ENCODE assay signal across 9 cellular contexts in the genomic region with DNA sequence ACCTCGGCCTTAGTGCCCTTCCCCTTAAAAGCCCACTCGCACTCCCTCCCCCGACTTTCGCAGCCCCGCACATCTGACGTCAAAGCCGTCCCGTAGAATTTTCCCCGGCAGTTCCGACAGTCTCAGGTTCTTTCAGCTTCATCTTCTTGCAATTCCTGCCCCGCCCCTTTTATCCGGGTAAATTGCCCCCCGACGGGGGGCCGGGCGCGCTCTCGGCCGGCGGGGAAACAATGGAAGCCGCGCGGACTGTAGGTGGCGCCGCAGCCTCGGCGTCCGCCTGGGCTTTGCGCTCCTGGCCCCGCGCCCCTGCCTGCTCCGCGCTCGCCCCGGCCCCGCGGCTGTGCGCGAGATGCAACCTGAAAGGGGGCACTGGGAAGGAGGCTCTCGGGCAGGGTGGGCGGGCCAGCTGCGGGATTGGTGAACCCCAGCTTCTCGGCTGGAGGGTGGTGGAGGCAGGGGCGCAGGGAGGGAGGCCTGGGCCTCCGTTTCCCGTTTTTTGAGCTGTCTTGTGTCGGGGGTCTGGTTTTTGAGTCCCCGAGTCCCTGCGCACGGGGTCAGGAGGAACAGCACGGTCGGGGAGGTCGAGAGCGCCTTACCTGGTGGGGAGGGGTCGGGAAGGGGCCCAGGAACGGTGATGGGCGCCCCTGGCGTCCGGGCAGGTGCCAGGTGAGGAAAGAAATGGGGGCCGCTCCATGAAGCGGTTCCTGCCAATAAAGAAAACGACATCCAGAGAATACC. TPM values are rescaled to one million over a fixed set of nuclear protein-coding genes. Genes with fewer than 3 reads are reported as not detected.
DNase-seq lines count a peak whose midpoint lies in the region; ATAC-seq and TF ChIP-seq lines count a peak whose summit lies in the region.
"Had no signal": no experiment of that assay in that cellular context is flagged by ENCODE, and none has a peak within 500 bp of the region (broad histone marks: within the 10 kb centered on the region; RNA-seq: fewer than 3 reads in every experiment).

No MANE protein-coding gene starts in this region.

- DNase-seq in cardiac muscle cell (ENCODE audit: low read depth in 1 of 2, low spot score in 1 of 2) = peak; percentile 28 to 74
- no peak for DNase-seq in Right ventricle myocardium inferior (ENCODE audit: missing footprints)
- DNase-seq in SK-MEL-5 (ENCODE audit: low read depth, low spot score) = peak; percentile 72
- no peak for DNase-seq in left ventricle myocardium inferior
- DNase-seq in stimulated activated naive CD8-positive, alpha-beta T cell treated with anti-CD3 and anti-CD28 coated beads, Interleukin-15, Interleukin-2, amounts not matched to agents 100 U/mL and 50 U/mL, for 24 hours = peak; percentile 37
- DNase-seq in activated CD8-positive, alpha-beta memory T cell treated with anti-CD3 and anti-CD28 coated beads, Interleukin-2, amount 10 ng/mL, durations not matched to agents 7 days and 5 days = no peak
- DNase-seq: activated naive CD8-positive, alpha-beta T cell treated with anti-CD3 and anti-CD28 coated beads, Interleukin-2, amount 10 ng/mL, durations not matched to agents 7 days and 5 days had no signal

- H3K27me3 ChIP-seq in cardiac muscle cell (peaks cover 53% of the 10 kb centered on the region), left ventricle myocardium inferior (ENCODE audit: low read depth) (peaks cover 98% of the 10 kb centered on the region)

- peak overlapping the region; percentile 15 for H3K4me3 ChIP-seq in cardiac muscle cell
- peak overlapping the region; percentile 50 for H3K4me3 ChIP-seq in left ventricle myocardium inferior

- no peaks in the 10 kb centered on the region for H3K36me3 Mint-ChIP-seq in activated CD8-positive, alpha-beta memory T cell treated with anti-CD3 and anti-CD28 coated beads, Interleukin-2, amount 10 ng/mL, durations not matched to agents 7 days and 5 days
- H3K36me3 Mint-ChIP-seq: activated naive CD8-positive, alpha-beta T cell treated with anti-CD3 and anti-CD28 coated beads, Interleukin-2, amount 10 ng/mL, durations not matched to agents 7 days and 5 days had no signal

- H3K4me1 ChIP-seq in cardiac muscle cell (ENCODE audit: low read depth) (peaks cover 9% of the 10 kb centered on the region), left ventricle myocardium inferior (peaks cover 46% of the 10 kb centered on the region)

- intact Hi-C loops in Right ventricle myocardium inferior (cut with DNase I) (loop anchor here (5.0 kb wide), 1 partner anchor 493 kb away; no protein-coding TSS in a partner anchor), left ventricle myocardium inferior (cut with micrococcal nuclease) (no loop called here)

- in situ Hi-C loops in SK-MEL-5 (cut with HindIII; ENCODE audit: low pct_unique_long_range_greater_than_20kb, low sequenced_read_pairs) = no loop called here

- H3K36me3 ChIP-seq in cardiac muscle cell (no peaks in the 10 kb centered on the region), left ventricle myocardium inferior (no peaks in the 10 kb centered on the region)

- CTCF ChIA-PET in activated CD8-positive, alpha-beta memory T cell treated with anti-CD3 and anti-CD28 coated beads, Interleukin-2, amount 10 ng/mL, durations not matched to agents 7 days and 5 days (lab: Charles Lee) = no interaction called here

- no peaks in the 10 kb centered on the region for H3K9me3 ChIP-seq in cardiac muscle cell (ENCODE audit: low read depth)
- H3K9me3 ChIP-seq in left ventricle myocardium inferior (replicated peaks) = no peaks in the 10 kb centered on the region

- H3K9me3 Mint-ChIP-seq in activated CD8-positive, alpha-beta memory T cell treated with anti-CD3 and anti-CD28 coated beads, Interleukin-2, amount 10 ng/mL, durations not matched to agents 7 days and 5 days (ENCODE audit: low read depth) = no peaks in the 10 kb centered on the region
- H3K9me3 Mint-ChIP-seq: activated naive CD8-positive, alpha-beta T cell treated with anti-CD3 and anti-CD28 coated beads, Interleukin-2, amount 10 ng/mL, durations not matched to agents 7 days and 5 days had no signal

- no peak overlapping the region for H3K27ac ChIP-seq in cardiac muscle cell
- H3K27ac ChIP-seq in left ventricle myocardium inferior (replicated peaks) = no peak overlapping the region

- TF ChIP-seq CTCF in cardiac muscle cell (IDR thresholded peaks at IDR 0.05; ENCODE audit: low read depth, low read length) (peak; percentile 61), left ventricle myocardium inferior (IDR thresholded peaks at IDR 0.05; ENCODE audit: borderline replicate concordance) (peak; percentile 56)

- no peak overlapping the region for H3K4me3 Mint-ChIP-seq in activated CD8-positive, alpha-beta memory T cell treated with anti-CD3 and anti-CD28 coated beads, Interleukin-2, amount 10 ng/mL, durations not matched to agents 7 days and 5 days

- H3K27me3 Mint-ChIP-seq in activated CD8-positive, alpha-beta memory T cell treated with anti-CD3 and anti-CD28 coated beads, Interleukin-2, amount 10 ng/mL, durations not matched to agents 7 days and 5 days = peaks cover 73% of the 10 kb centered on the region

- no peak overlapping the region for H3K27ac Mint-ChIP-seq in activated CD8-positive, alpha-beta memory T cell treated with anti-CD3 and anti-CD28 coated beads, Interleukin-2, amount 10 ng/mL, durations not matched to agents 7 days and 5 days
- H3K27ac Mint-ChIP-seq: activated naive CD8-positive, alpha-beta T cell treated with anti-CD3 and anti-CD28 coated beads, Interleukin-2, amount 10 ng/mL, durations not matched to agents 7 days and 5 days had no signal

- ATAC-seq in Right ventricle myocardium inferior (no peak), GM21619 (IDR thresholded peaks at IDR 0.05; ENCODE audit: unreplicated experiment) (no peak), HG02970 (IDR thresholded peaks at IDR 0.05; ENCODE audit: low FRiP score, unreplicated experiment) (no peak)
- ATAC-seq in stimulated activated naive CD8-positive, alpha-beta T cell treated with anti-CD3 and anti-CD28 coated beads, Interleukin-15, Interleukin-2, amounts not matched to agents 100 U/mL and 50 U/mL, for 24 hours = no peak
- ATAC-seq in activated CD8-positive, alpha-beta memory T cell treated with anti-CD3 and anti-CD28 coated beads, Interleukin-2, amount 10 ng/mL, durations not matched to agents 7 days and 5 days = no peak

- peaks cover 4% of the 10 kb centered on the region for H3K4me1 Mint-ChIP-seq in activated CD8-positive, alpha-beta memory T cell treated with anti-CD3 and anti-CD28 coated beads, Interleukin-2, amount 10 ng/mL, durations not matched to agents 7 days and 5 days

RNA-seq across cellular contexts. Expression of a gene that starts 0.9 kb away (rescaled TPM):
- not detected in 2 replicates for total RNA-seq in cardiac muscle cell
- polyA plus RNA-seq in cardiac muscle cell = not detected in 2 replicates
- not detected for total RNA-seq in Right ventricle myocardium inferior
- 0.13 TPM in 1 of 2 replicates, not detected in the other for total RNA-seq in SK-MEL-5 (2014; rRNA removed; shearing (Covaris generic))
- not detected in 2 replicates for polyA plus RNA-seq in SK-MEL-5 (2015; cell fraction: cytosol; rRNA removed)
- polyA plus RNA-seq in SK-MEL-5 (2015; cell fraction: nucleus; rRNA removed) = not detected in 2 replicates
- not detected for total RNA-seq in left ventricle myocardium inferior
- not detected for total RNA-seq in activated CD8-positive, alpha-beta memory T cell treated with anti-CD3 and anti-CD28 coated beads, Interleukin-2, amount 10 ng/mL, durations not matched to agents 7 days and 5 days
- total RNA-seq: activated naive CD8-positive, alpha-beta T cell treated with anti-CD3 and anti-CD28 coated beads, Interleukin-2, amount 10 ng/mL, durations not matched to agents 7 days and 5 days had no signal

RNA-seq across cellular contexts. Expression of a gene that starts 29.5 kb away (rescaled TPM):
- total RNA-seq in cardiac muscle cell = 20.2 and 26.2 TPM in 2 replicates
- polyA plus RNA-seq in cardiac muscle cell = 23.0 and 31.7 TPM in 2 replicates
- total RNA-seq in Right ventricle myocardium inferior = 9.2 TPM
- total RNA-seq in SK-MEL-5 (2014; rRNA removed; shearing (Covaris generic)) = 39.9 and 46.7 TPM in 2 replicates
- 41.8 and 42.8 TPM in 2 replicates for polyA plus RNA-seq in SK-MEL-5 (2015; cell fraction: cytosol; rRNA removed)
- 143 and 149 TPM in 2 replicates for polyA plus RNA-seq in SK-MEL-5 (2015; cell fraction: nucleus; rRNA removed)
- 8.9 TPM for total RNA-seq in left ventricle myocardium inferior
- 10 to 100 TPM; 24.0 to 26.3 TPM for total RNA-seq in activated CD8-positive, alpha-beta memory T cell treated with anti-CD3 and anti-CD28 coated beads, Interleukin-2, amount 10 ng/mL, durations not matched to agents 7 days and 5 days

Comparison
In these comparisons a context has a peak if more than half of its experiments do, and no peak if none do; other contexts are left out.
1. DNase-seq: peak in cardiac muscle cell (2 of 2), SK-MEL-5 (single experiment) and stimulated activated naive CD8-positive, alpha-beta T cell treated with anti-CD3 and anti-CD28 coated beads, Interleukin-15, Interleukin-2, amounts not matched to agents 100 U/mL and 50 U/mL, for 24 hours (single experiment); none in Right ventricle myocardium inferior (single experiment), left ventricle myocardium inferior (single experiment) and activated CD8-positive, alpha-beta memory T cell treated with anti-CD3 and anti-CD28 coated beads, Interleukin-2, amount 10 ng/mL, durations not matched to agents 7 days and 5 days (single experiment).